In genomic region chr1:151737479-151737878, GRCh38 we compare ENCODE assay signal across 18 cellular contexts. TPM values are rescaled to one million over a fixed set of nuclear protein-coding genes. Genes with fewer than 3 reads are reported as not detected.
DNase-seq lines count a peak whose midpoint lies in the region; ATAC-seq and TF ChIP-seq lines count a peak whose summit lies in the region.
"Had no signal": no experiment of that assay in that cellular context is flagged by ENCODE, and none has a peak within 500 bp of the region (broad histone marks: within the 10 kb centered on the region; RNA-seq: fewer than 3 reads in every experiment).

No MANE protein-coding gene starts in this region.

- H3K4me1 ChIP-seq in right atrium auricular region (no peaks in the 10 kb centered on the region), OCI-LY7 (ENCODE audit: insufficient read depth, low read length, poor library complexity, severe bottlenecking) (no peaks in the 10 kb centered on the region)
- H3K4me1 ChIP-seq: BLaER1, HAP-1 had no signal

- H3K4me3 ChIP-seq in right atrium auricular region (no peak overlapping the region), OCI-LY7 (ENCODE audit: low read depth, low read length, poor library complexity, severe bottlenecking) (no peak overlapping the region), WERI-Rb-1 (ENCODE audit: low read depth, low read length) (no peak overlapping the region)
- H3K4me3 ChIP-seq: BLaER1, HAP-1 had no signal

- POLR2A ChIA-PET in OCI-LY7 (lab: Charles Lee), result interaction anchor here (0.6 kb wide), 1 partner anchor 1398 kb away, joined by 5 read pairs; no protein-coding TSS in a partner anchor

- H3K27ac ChIP-seq in right atrium auricular region (no peak overlapping the region), OCI-LY7 (ENCODE audit: low read depth, low read length, poor library complexity, severe bottlenecking) (no peak overlapping the region), WERI-Rb-1 (no peak overlapping the region)
- H3K27ac ChIP-seq: BLaER1 had no signal

- H3K9me3 ChIP-seq in right atrium auricular region (no peaks in the 10 kb centered on the region), OCI-LY7 (ENCODE audit: low read length) (peaks cover 18% of the 10 kb centered on the region; the same call in 1 of the 2 replicates), WERI-Rb-1 (ENCODE audit: severe bottlenecking) (peaks cover 18% of the 10 kb centered on the region)

- H3K36me3 ChIP-seq in right atrium auricular region (no peaks in the 10 kb centered on the region), OCI-LY7 (ENCODE audit: insufficient read depth, low read length) (no peaks in the 10 kb centered on the region), WERI-Rb-1 (no peaks in the 10 kb centered on the region)
- H3K36me3 ChIP-seq: BLaER1, HAP-1 had no signal

- no peak overlapping the region for H3K4me2 ChIP-seq in OCI-LY7 (ENCODE audit: low read length)
- H3K4me2 ChIP-seq: BLaER1 had no signal

- no peak for ATAC-seq in GM19395 (IDR thresholded peaks at IDR 0.05; ENCODE audit: unreplicated experiment)
- ATAC-seq: CD8-positive, alpha-beta T cell had no signal

- H3K79me2 ChIP-seq in OCI-LY7 (ENCODE audit: insufficient read depth, low read depth, low read length), result no peaks in the 10 kb centered on the region

- no TSS peak for BruUV-seq in OCI-LY7 (replicated peaks; lab: Mats Ljungman, UMichigan)

- TF ChIP-seq CTCF in right atrium auricular region (IDR thresholded peaks at IDR 0.05) (no peak), OCI-LY7 (conservative IDR thresholded peaks at IDR 0.05; ENCODE audit: low read length) (no peak), WERI-Rb-1 (IDR thresholded peaks at IDR 0.05; ENCODE audit: low read depth, low read length) (no peak)

- H3K27me3 ChIP-seq in right atrium auricular region (no peaks in the 10 kb centered on the region), WERI-Rb-1 (ENCODE audit: insufficient read depth, low read depth, severe bottlenecking) (no peaks in the 10 kb centered on the region)
- H3K27me3 ChIP-seq: BLaER1 had no signal

- H3K9me2 ChIP-seq in OCI-LY7 (ENCODE audit: insufficient read depth, low read length), result no peaks in the 10 kb centered on the region

- CTCF ChIA-PET in OCI-LY7 (lab: Charles Lee; ENCODE audit: unreplicated experiment), result no interaction called here

- intact Hi-C loops in cardiac septum (cut with DNase I) (loop anchor here (5.0 to 10.0 kb wide), 2 partner anchors 97 to 295 kb away; partner anchors contain the start of genes C2CD4D and RORC), OCI-LY7 (cut with micrococcal nuclease; ENCODE audit: unreplicated experiment) (loop anchor here (10.0 kb wide), 2 partner anchors 293 to 433 kb away; no protein-coding TSS in a partner anchor)

- peak; percentile 24 for DNase-seq in cardiac septum (ENCODE audit: low spot score)
- DNase-seq in right atrium auricular region (ENCODE audit: low spot score), result no peak
- peak; percentile 8 for DNase-seq in OCI-LY7 (ENCODE audit: low spot score)
- peak; percentile 9 for DNase-seq in WERI-Rb-1
- DNase-seq in RKO (ENCODE audit: low spot score), result no peak
- DNase-seq: Caco-2; CD4-positive, CD25-positive, alpha-beta regulatory T cell; CD8-positive, alpha-beta T cell; DMS79; EL; GF-D8; GOT3 had no signal

- no peaks in the 10 kb centered on the region for H4K20me1 ChIP-seq in OCI-LY7 (ENCODE audit: insufficient read depth, low read length)
- H4K20me1 ChIP-seq: BLaER1 had no signal

- H2AFZ ChIP-seq in OCI-LY7 (ENCODE audit: low read length), result no peak overlapping the region

RNA-seq across cellular contexts. Expression of gene RIIAD1, which starts 16.2 kb away (rescaled TPM):
- total RNA-seq in cardiac septum, result 4.3 TPM
- not detected for total RNA-seq in right atrium auricular region
- total RNA-seq in OCI-LY7 (2014; rRNA removed; shearing (Covaris generic)), result not detected in 2 replicates
- total RNA-seq in OCI-LY7 (2022), result not detected in 2 replicates
- total RNA-seq: A172; A673; B cell; CD4-positive, CD25-positive, alpha-beta regulatory T cell; CD8-positive, alpha-beta T cell had no signal

RNA-seq across cellular contexts. Expression of gene CELF3, which starts 20.9 kb away (rescaled TPM):
- total RNA-seq in cardiac septum (not detected), right atrium auricular region (not detected), OCI-LY7 (2022) (not detected in 2 replicates)
- not detected in 2 replicates for total RNA-seq in OCI-LY7 (2014; rRNA removed; shearing (Covaris generic))
- total RNA-seq: A172; A673; B cell; CD4-positive, CD25-positive, alpha-beta regulatory T cell; CD8-positive, alpha-beta T cell had no signal

RNA-seq across cellular contexts. Expression of gene MRPL9, which starts 25.8 kb away (rescaled TPM):
- total RNA-seq in cardiac septum (43.2 TPM), right atrium auricular region (10 to 100 TPM; 32.7 to 38.9 TPM), OCI-LY7 (2022) (99.3 and 107 TPM in 2 replicates)
- total RNA-seq in OCI-LY7 (2014; rRNA removed; shearing (Covaris generic)), result 98.6 and 101 TPM in 2 replicates

RNA-seq across cellular contexts. Expression of gene TDRKH, which starts 52.8 kb away (rescaled TPM):
- total RNA-seq in cardiac septum (6.0 TPM), right atrium auricular region (1 to 10 TPM; 3.3 to 4.2 TPM), OCI-LY7 (2022) (21.1 and 22.8 TPM in 2 replicates)
- total RNA-seq in OCI-LY7 (2014; rRNA removed; shearing (Covaris generic)), result 7.2 and 10.2 TPM in 2 replicates

Comparison
In these comparisons a context has a peak if more than half of its experiments do, and no peak if none do; other contexts are left out.
1. DNase-seq: peak in cardiac septum (single experiment), OCI-LY7 (single experiment) and WERI-Rb-1 (single experiment); none in right atrium auricular region (single experiment) and RKO (single experiment).